16 cellular contexts compared by ENCODE assay signal in the genomic region with DNA sequence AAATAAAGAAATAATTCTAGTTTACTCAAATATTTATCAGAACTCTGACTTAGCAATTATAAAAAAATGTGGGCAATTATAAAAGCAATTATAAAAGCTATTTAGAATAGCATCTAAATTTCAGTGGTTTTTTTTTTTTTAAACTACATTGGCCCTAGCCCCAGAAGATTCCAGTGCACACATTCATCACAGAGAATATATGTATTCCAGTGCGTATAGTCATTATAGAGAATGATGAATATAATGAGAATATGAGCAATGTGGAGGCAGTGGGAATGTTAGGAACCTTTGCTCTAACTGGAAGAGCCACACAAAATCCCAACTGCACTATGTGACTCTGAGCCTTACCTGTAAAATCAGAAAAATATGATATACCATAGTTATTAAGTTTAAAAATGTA. TPM values are rescaled to one million over a fixed set of nuclear protein-coding genes. Genes with fewer than 3 reads are reported as not detected.
DNase-seq lines count a peak whose midpoint lies in the region; ATAC-seq and TF ChIP-seq lines count a peak whose summit lies in the region.
"Had no signal": no experiment of that assay in that cellular context is flagged by ENCODE, and none has a peak within 500 bp of the region (broad histone marks: within the 10 kb centered on the region; RNA-seq: fewer than 3 reads in every experiment).

No MANE protein-coding gene starts in this region.

- H3K9me3 Mint-ChIP-seq in MCF 10A (ENCODE audit: unreplicated experiment) (peaks cover 10% of the 10 kb centered on the region), type B pancreatic cell (peaks cover 26% of the 10 kb centered on the region)
- H3K9me3 Mint-ChIP-seq in dendritic cell treated with granulocyte-macrophage colony-stimulating factor and Interleukin-4, amounts not matched to agents 40 ng/mL and 50 ng/mL, for 4 days, result peaks cover 15% of the 10 kb centered on the region

- H3K36me3 Mint-ChIP-seq in MCF 10A (ENCODE audit: insufficient read depth, unreplicated experiment) (peaks cover 6% of the 10 kb centered on the region), type B pancreatic cell (peaks cover 22% of the 10 kb centered on the region)
- peaks cover 18% of the 10 kb centered on the region for H3K36me3 Mint-ChIP-seq in dendritic cell treated with granulocyte-macrophage colony-stimulating factor and Interleukin-4, amounts not matched to agents 40 ng/mL and 50 ng/mL, for 4 days (ENCODE audit: low read depth)

- TF ChIP-seq POLR2A in gastroesophageal sphincter (IDR thresholded peaks at IDR 0.05) (no peak), tibial nerve (IDR thresholded peaks at IDR 0.05) (no peak)

- 89% methylated on average over 1 of the region's 1 CpG for WGBS in mammary epithelial cell (ENCODE audit: low coverage, missing lambda C conversion rate)
- WGBS in gastroesophageal sphincter (ENCODE audit: low coverage in 1 of 2), 2 donors, result 67 to 80% methylated on average over 1 of the region's 1 CpG
- 86 to 97% methylated on average over 1 of the region's 1 CpG for WGBS in tibial nerve, 2 donors

- H3K4me3 ChIP-seq in mammary epithelial cell (replicated peaks in 1 of 3; ENCODE audit: insufficient read depth in 1 of 3, low read depth in 2 of 3, low read length in 3 of 3) (no peak overlapping the region), Loucy (ENCODE audit: low read length, poor library complexity, severe bottlenecking) (no peak overlapping the region), gastroesophageal sphincter (no peak overlapping the region), tibial nerve (no peak overlapping the region)

- no peaks in the 10 kb centered on the region for H3K4me1 ChIP-seq in mammary epithelial cell (ENCODE audit: insufficient read depth, low read length)
- peaks cover 22% of the 10 kb centered on the region for H3K4me1 ChIP-seq in Loucy (ENCODE audit: insufficient read depth, low read length, poor library complexity, severe bottlenecking)
- peaks cover 0 to 54% (median 5%) of the 10 kb centered on the region in 3 donors for H3K4me1 ChIP-seq in gastroesophageal sphincter
- peaks cover 0 to 22% (median 0%) of the 10 kb centered on the region in 4 donors for H3K4me1 ChIP-seq in tibial nerve

- intact Hi-C loops in MCF 10A (cut with micrococcal nuclease) (no loop called here), mammary epithelial cell (cut with micrococcal nuclease) (no loop called here)
- intact Hi-C loops in dendritic cell treated with granulocyte-macrophage colony-stimulating factor and Interleukin-4, amounts not matched to agents 40 ng/mL and 50 ng/mL, for 4 days (cut with micrococcal nuclease), result no loop called here

- H3K4me3 Mint-ChIP-seq in MCF 10A (ENCODE audit: unreplicated experiment) (no peak overlapping the region), type B pancreatic cell (no peak overlapping the region)
- no peak overlapping the region for H3K4me3 Mint-ChIP-seq in dendritic cell treated with granulocyte-macrophage colony-stimulating factor and Interleukin-4, amounts not matched to agents 40 ng/mL and 50 ng/mL, for 4 days
- H3K4me3 Mint-ChIP-seq: B cell; CD4-positive, alpha-beta T cell; HFFc6 had no signal

- peak overlapping the region; percentile 69 for H3K27ac Mint-ChIP-seq in MCF 10A (ENCODE audit: low read depth, unreplicated experiment)
- peak overlapping the region; percentile 69 for H3K27ac Mint-ChIP-seq in dendritic cell treated with granulocyte-macrophage colony-stimulating factor and Interleukin-4, amounts not matched to agents 40 ng/mL and 50 ng/mL, for 4 days
- H3K27ac Mint-ChIP-seq in type B pancreatic cell, result no peak overlapping the region
- H3K27ac Mint-ChIP-seq: B cell, HFFc6 had no signal

- TF ChIP-seq CTCF in MCF 10A (IDR thresholded peaks at IDR 0.05; ENCODE audit: unreplicated experiment), result no peak
- no peak for TF ChIP-seq CTCF in mammary epithelial cell (conservative IDR thresholded peaks at IDR 0.05 in 1 of 2, IDR thresholded peaks at IDR 0.05 in 1 of 2; ENCODE audit: extremely low read depth in 1 of 2, insufficient read depth in 1 of 2, low read depth in 1 of 2, low read length in 2 of 2)
- TF ChIP-seq CTCF in Loucy (conservative IDR thresholded peaks at IDR 0.05; ENCODE audit: low read length), result no peak
- no peak for TF ChIP-seq CTCF in gastroesophageal sphincter (IDR thresholded peaks at IDR 0.05)
- no peak for TF ChIP-seq CTCF in tibial nerve (IDR thresholded peaks at IDR 0.05)
- TF ChIP-seq CTCF in type B pancreatic cell (conservative IDR thresholded peaks at IDR 0.05), result no peak

- H3K4me1 Mint-ChIP-seq in MCF 10A (ENCODE audit: insufficient read depth, unreplicated experiment) (peaks cover 10% of the 10 kb centered on the region), type B pancreatic cell (ENCODE audit: unreplicated experiment) (no peaks in the 10 kb centered on the region)
- H3K4me1 Mint-ChIP-seq in dendritic cell treated with granulocyte-macrophage colony-stimulating factor and Interleukin-4, amounts not matched to agents 40 ng/mL and 50 ng/mL, for 4 days (ENCODE audit: low read depth), result peaks cover 47% of the 10 kb centered on the region

- H3K36me3 ChIP-seq in mammary epithelial cell (ENCODE audit: insufficient read depth, low read length) (no peaks in the 10 kb centered on the region), Loucy (ENCODE audit: insufficient read depth, low read length) (peaks cover 6% of the 10 kb centered on the region; the same call in 1 of the 2 replicates), gastroesophageal sphincter (no peaks in the 10 kb centered on the region), tibial nerve (peaks cover 0 to 9% (median 0%) of the 10 kb centered on the region in 3 donors)

- in situ Hi-C loops in mammary epithelial cell (cut with MboI; ENCODE audit: low sequenced_read_pairs in 2 of 2), result no loop called here

- H3K27ac ChIP-seq in mammary epithelial cell (ENCODE audit: insufficient read depth, low read depth, low read length), result no peak overlapping the region
- H3K27ac ChIP-seq in gastroesophageal sphincter, result no peak overlapping the region
- H3K27ac ChIP-seq in tibial nerve, result no peak overlapping the region

- ATAC-seq in gastroesophageal sphincter (no peak), GM21576 (IDR thresholded peaks at IDR 0.05; ENCODE audit: unreplicated experiment) (no peak)

- no peaks in the 10 kb centered on the region for H3K9me2 ChIP-seq in Loucy (replicated peaks; ENCODE audit: low read depth, low read length)

- dilution Hi-C loops in mammary epithelial cell (cut with HindIII; ENCODE audit: low sequenced_read_pairs), result loop anchor here (10.0 kb wide), 1 partner anchor 58 kb away; no protein-coding TSS in a partner anchor

- CTCF ChIA-PET in MCF 10A (lab: Yijun Ruan, JAX) (interaction anchor here (0.6 to 1.6 kb wide), 4 partner anchors 11 to 86 kb away, joined by 3 to 5 read pairs (median 4); no protein-coding TSS in a partner anchor), mammary epithelial cell (lab: Charles Lee; ENCODE audit: low non-redundant PET) (no interaction called here)

- no peak overlapping the region for H3K4me2 ChIP-seq in mammary epithelial cell (ENCODE audit: insufficient read depth, low read depth, low read length)
- peak overlapping the region; percentile 10 for H3K4me2 ChIP-seq in Loucy (ENCODE audit: low read depth, low read length, poor library complexity, severe bottlenecking)

- POLR2A ChIA-PET in MCF 10A (lab: Yijun Ruan, JAX), result interaction anchor here (0.7 to 1.9 kb wide), 6 partner anchors 9 to 950 kb away, joined by 3 to 10 read pairs (median 4); a partner anchor contains a TSS

- no peaks in the 10 kb centered on the region for H3K27me3 Mint-ChIP-seq in MCF 10A (ENCODE audit: insufficient read depth, unreplicated experiment)
- H3K27me3 Mint-ChIP-seq in dendritic cell treated with granulocyte-macrophage colony-stimulating factor and Interleukin-4, amounts not matched to agents 40 ng/mL and 50 ng/mL, for 4 days, result no peaks in the 10 kb centered on the region
- no peaks in the 10 kb centered on the region for H3K27me3 Mint-ChIP-seq in type B pancreatic cell
- H3K27me3 Mint-ChIP-seq: B cell; CD4-positive, alpha-beta T cell had no signal

- H3K9ac ChIP-seq in mammary epithelial cell (ENCODE audit: insufficient read depth, low read length), result no peak overlapping the region
- H3K9ac ChIP-seq in Loucy (ENCODE audit: low read depth, low read length, poor library complexity, severe bottlenecking), result no peak overlapping the region

- no peaks in the 10 kb centered on the region for H3K27me3 ChIP-seq in mammary epithelial cell (ENCODE audit: insufficient read depth, low read length)
- no peaks in the 10 kb centered on the region for H3K27me3 ChIP-seq in Loucy (ENCODE audit: insufficient read depth, low read length, poor library complexity, severe bottlenecking)
- no peaks in the 10 kb centered on the region for H3K27me3 ChIP-seq in gastroesophageal sphincter
- H3K27me3 ChIP-seq in tibial nerve, result no peaks in the 10 kb centered on the region

- H3K9me3 ChIP-seq in mammary epithelial cell (replicated peaks; ENCODE audit: insufficient read depth, low read length), result no peaks in the 10 kb centered on the region
- peaks cover 29% of the 10 kb centered on the region; the same call in 1 of the 2 replicates for H3K9me3 ChIP-seq in Loucy (ENCODE audit: insufficient read depth, low read depth, low read length)
- peaks cover 0 to 7% (median 0%) of the 10 kb centered on the region in 3 donors for H3K9me3 ChIP-seq in gastroesophageal sphincter
- peaks cover 0 to 17% (median 0%) of the 10 kb centered on the region in 4 donors for H3K9me3 ChIP-seq in tibial nerve

- TF ChIP-seq EP300 in gastroesophageal sphincter (IDR thresholded peaks at IDR 0.05) (no peak), tibial nerve (IDR thresholded peaks at IDR 0.05) (no peak)

- no peak for DNase-seq in MCF 10A (ENCODE audit: unreplicated experiment)
- DNase-seq in mammary epithelial cell, result no peak
- no peak for DNase-seq in tibial nerve (ENCODE audit: low spot score in 2 of 2)
- no peak for DNase-seq in type B pancreatic cell (ENCODE audit: extremely low spot score, unreplicated experiment)
- DNase-seq: 8988T; C1 segment of cervical spinal cord; CD4-positive, alpha-beta T cell; DMS79; EL; HCEC 1CT; HFFc6 had no signal

- H3F3A ChIP-seq in Loucy (ENCODE audit: low read depth), result no peaks in the 10 kb centered on the region

- H3K79me2 ChIP-seq in mammary epithelial cell (ENCODE audit: insufficient read depth, low read length) (peaks cover 92% of the 10 kb centered on the region), Loucy (ENCODE audit: insufficient read depth, low read length) (peaks cover 97% of the 10 kb centered on the region)

- H4K20me1 ChIP-seq in mammary epithelial cell (ENCODE audit: insufficient read depth, low read length), result no peaks in the 10 kb centered on the region
- H4K20me1 ChIP-seq in Loucy (ENCODE audit: insufficient read depth, low read length, poor library complexity, severe bottlenecking), result peaks cover 45% of the 10 kb centered on the region

- H2AFZ ChIP-seq in mammary epithelial cell (ENCODE audit: low read depth, low read length) (no peak overlapping the region), Loucy (ENCODE audit: low read length) (no peak overlapping the region)

- BruUV-seq in MCF 10A (replicated peaks; lab: Mats Ljungman, UMichigan) (no TSS peak), mammary epithelial cell (replicated peaks; lab: Mats Ljungman, UMichigan) (no TSS peak)

RNA-seq across cellular contexts. Expression of a gene that starts 10.5 kb away (rescaled TPM):
- total RNA-seq in MCF 10A (2022) (62.9 and 65.6 TPM in 2 replicates), mammary epithelial cell (10 to 100 TPM; 50.4 to 65.5 TPM), gastroesophageal sphincter (10 to 100 TPM; 52.7 to 96.2 (median 54.2) TPM), tibial nerve (10 to 100 TPM; 34.2 to 69.5 (median 61.1) TPM), type B pancreatic cell (ENCODE audit: low replicate concordance) (30.8 and 34.5 TPM in 2 replicates)
- polyA plus RNA-seq in mammary epithelial cell, result 7.8 TPM
- polyA minus RNA-seq in mammary epithelial cell, result 39.6 TPM

RNA-seq across cellular contexts. Expression of a gene that starts 41.0 kb away (rescaled TPM):
- not detected in 2 replicates for total RNA-seq in MCF 10A (2022)
- total RNA-seq in mammary epithelial cell, result 1 to 10 TPM; 1.4 to 2.7 TPM
- polyA plus RNA-seq in mammary epithelial cell, result 0.60 TPM
- polyA minus RNA-seq in mammary epithelial cell, result not detected
- not detected for total RNA-seq in gastroesophageal sphincter
- total RNA-seq in tibial nerve, result not detected
- 8.9 and 18.7 TPM in 2 replicates for total RNA-seq in type B pancreatic cell (ENCODE audit: low replicate concordance)
- total RNA-seq: B cell, HFFc6 had no signal
